25 cellular contexts compared by ENCODE assay signal in genomic region chr17:21132428-21132827, GRCh38. TPM values are rescaled to one million over a fixed set of nuclear protein-coding genes. Genes with fewer than 3 reads are reported as not detected.
A peak's percentile ranks its signal among the peaks of the same experiment; 100 is the strongest.
DNase-seq lines count a peak whose midpoint lies in the region; ATAC-seq and TF ChIP-seq lines count a peak whose summit lies in the region.
"Had no signal": no experiment of that assay in that cellular context is flagged by ENCODE, and none has a peak within 500 bp of the region (broad histone marks: within the 10 kb centered on the region; RNA-seq: fewer than 3 reads in every experiment).

No MANE protein-coding gene starts in this region.

- H3K9me2 ChIP-seq in GM23248 (ENCODE audit: insufficient read depth): no peaks in the 10 kb centered on the region

- H3K36me3 ChIP-seq in GM23248 (ENCODE audit: low read depth) (no peaks in the 10 kb centered on the region), left lung (no peaks in the 10 kb centered on the region), HAP-1 (replicated peaks) (no peaks in the 10 kb centered on the region)
- H3K36me3 ChIP-seq: pancreas, SJCRH30, thoracic aorta had no signal

- no peak overlapping the region for H3K4me2 ChIP-seq in GM23248 (ENCODE audit: unreplicated experiment)

- H3K9me3 ChIP-seq in GM23248 (ENCODE audit: low read depth) (no peaks in the 10 kb centered on the region), left lung (peaks cover 0 to 25% of the 10 kb centered on the region in 2 donors), HAP-1 (peaks cover 7% of the 10 kb centered on the region)
- H3K9me3 ChIP-seq: body of pancreas, pancreas, thoracic aorta had no signal

- in situ Hi-C loops in GM23248 (cut with MboI): no loop called here
- in situ Hi-C loops in HAP-1 (cut with MboI; ENCODE audit: low sequenced_read_pairs): no loop called here

- intact Hi-C loops in left lung (cut with DNase I): no loop called here

- peaks cover 87% of the 10 kb centered on the region for H3K79me2 ChIP-seq in GM23248 (ENCODE audit: insufficient read depth)

- H3K4me3 ChIP-seq in GM23248 (no peak overlapping the region), left lung (no peak overlapping the region), HAP-1 (no peak overlapping the region)
- H3K4me3 ChIP-seq: body of pancreas, pancreas, SJCRH30, thoracic aorta had no signal

- ATAC-seq in left lung (peak; percentile 41), GM19395 (IDR thresholded peaks at IDR 0.05; ENCODE audit: unreplicated experiment) (no peak)
- ATAC-seq: activated CD8-positive, alpha-beta T cell treated with anti-CD3 and anti-CD28 coated beads for 36 hours; body of pancreas; left colon; natural killer cell; pancreas; sciatic nerve had no signal

- no peak for TF ChIP-seq CTCF in left lung (IDR thresholded peaks at IDR 0.05)

- no peak overlapping the region for H2AFZ ChIP-seq in GM23248

- no peak overlapping the region for H3K9ac ChIP-seq in GM23248

- WGBS in GM23248 (ENCODE audit: low coverage in 1 of 2, low lambda C conversion rate in 2 of 2, missing lambda C conversion rate in 2 of 2), 2 experiments: 92 to 94% methylated on average over 1 of the region's 1 CpG

- no peaks in the 10 kb centered on the region for H3F3A ChIP-seq in GM23248 (ENCODE audit: insufficient read depth)

- no peak overlapping the region for H3K27ac ChIP-seq in GM23248
- H3K27ac ChIP-seq in left lung: peak overlapping the region in 1 of 2 donors; percentile 77
- H3K27ac ChIP-seq: body of pancreas, pancreas, SJCRH30, thoracic aorta had no signal

- DNase-seq in AML-193 (lab: John Stamatoyannopoulos, UW): peak; percentile 37 to 57
- DNase-seq in GM23248: peak; percentile 13
- peak; percentile 28 for DNase-seq in NOMO-1 treated with dmso at 0.1 percent for 144 hours (lab: John Stamatoyannopoulos, UW; ENCODE audit: unreplicated experiment)
- no peak for DNase-seq in left lung
- DNase-seq in HAP-1 (ENCODE audit: low spot score in 2 of 2): no peak
- no peak for DNase-seq in activated CD4-positive, CD25-positive, alpha-beta regulatory T cell treated with anti-CD3 and anti-CD28 coated beads, Interleukin-2, amount 50 U/mL, for 72 hours
- DNase-seq: activated CD4-positive, alpha-beta T cell treated with anti-CD3 and anti-CD28 coated beads for 1 hour; activated CD8-positive, alpha-beta T cell treated with anti-CD3 and anti-CD28 coated beads for 36 hours; activated gamma-delta T cell treated with Interleukin-2 at 50 U/mL for 16 hours; activated T-cell treated with anti-CD3 and anti-CD28 coated beads for 4 hours; body of pancreas; CD4-positive, CD25-positive, alpha-beta regulatory T cell; midbrain; natural killer cell; NCI-H1092 treated with DMSO at 0.1 percent for 48 hours; NCI-H2029 treated with DMSO at 0.1 percent for 48 hours; NCI-H345; NCI-H774; pancreas; SJCRH30; stimulated activated naive CD4-positive, alpha-beta T cell treated with Interleukin-2 at 50 U/mL for 16 hours had no signal

- H3K4me1 ChIP-seq in GM23248 (ENCODE audit: insufficient read depth) (peaks cover 3% of the 10 kb centered on the region; the same call in 1 of the 2 replicates), left lung (peaks cover 6 to 46% of the 10 kb centered on the region in 2 donors), HAP-1 (peaks cover 13% of the 10 kb centered on the region)

- H3K27me3 ChIP-seq in GM23248 (replicated peaks; ENCODE audit: insufficient read depth): no peaks in the 10 kb centered on the region
- no peaks in the 10 kb centered on the region for H3K27me3 ChIP-seq in left lung
- H3K27me3 ChIP-seq in HAP-1 (ENCODE audit: low read depth): no peaks in the 10 kb centered on the region
- H3K27me3 ChIP-seq: body of pancreas, pancreas, SJCRH30 had no signal

- H4K20me1 ChIP-seq in GM23248 (ENCODE audit: insufficient read depth): no peaks in the 10 kb centered on the region

RNA-seq across cellular contexts. Expression of gene DHRS7B, which starts 5.7 kb away (rescaled TPM):
- total RNA-seq in GM23248 (2014; rRNA removed; shearing (Covaris generic)): 34.7 and 34.8 TPM in 2 replicates
- polyA plus RNA-seq in GM23248 (2016; fragmentation: Nextera tagmentation; extraction: Ambion mirVana): 36.9 and 37.3 TPM in 2 replicates
- total RNA-seq in left lung: 10 to 100 TPM; 25.8 to 29.1 TPM

Comparison
In these comparisons a context has a peak if more than half of its experiments do, and no peak if none do; other contexts are left out.
1. DNase-seq: peak in AML-193 (2 of 2), GM23248 (single experiment) and NOMO-1 treated with dmso at 0.1 percent for 144 hours (single experiment); none in left lung (0 of 2), HAP-1 (0 of 2) and activated CD4-positive, CD25-positive, alpha-beta regulatory T cell treated with anti-CD3 and anti-CD28 coated beads, Interleukin-2, amount 50 U/mL, for 72 hours (single experiment).